ENCODE assay signal across 16 cellular contexts in genomic region chr9:37178742-37179141, GRCh38. TPM values are rescaled to one million over a fixed set of nuclear protein-coding genes. Genes with fewer than 3 reads are reported as not detected.
DNase-seq lines count a peak whose midpoint lies in the region; ATAC-seq, FAIRE-seq and TF ChIP-seq lines count a peak whose summit lies in the region.
"Had no signal": no experiment of that assay in that cellular context is flagged by ENCODE, and none has a peak within 500 bp of the region (broad histone marks: within the 10 kb centered on the region; RNA-seq: fewer than 3 reads in every experiment).

No MANE protein-coding gene starts in this region.

- peak; percentile 1 for DNase-seq in NCI-H1417 treated with DMSO at 0.1 percent for 48 hours (lab: John Stamatoyannopoulos, UW)
- no peak for DNase-seq in NCI-H1417 (lab: John Stamatoyannopoulos, UW)
- no peak for DNase-seq in Karpas-422
- no peak for DNase-seq in K562 (ENCODE audit: extremely low read depth in 1 of 4, low spot score in 3 of 4)
- no peak for DNase-seq in memory B cell (ENCODE audit: low spot score in 2 of 2)
- DNase-seq in endodermal cell = no peak
- DNase-seq in RPMI8226 = no peak
- DNase-seq in NCI-H2171 treated with DMSO at 0.1 percent for 48 hours (lab: John Stamatoyannopoulos, UW) = no peak
- DNase-seq: Calu3; CD8-positive, alpha-beta T cell; DND-41; EL; GOT3; H9 had no signal

- no peak overlapping the region for H3K4me3 Mint-ChIP-seq in memory B cell
- no peak overlapping the region for H3K4me3 Mint-ChIP-seq in endodermal cell
- H3K4me3 Mint-ChIP-seq: CD8-positive, alpha-beta T cell; H9 had no signal

- WGBS in K562 (ENCODE audit: insufficient coverage, low coverage, missing lambda C conversion rate) = 84% methylated on average over 2 of the region's 2 CpGs
- 86 to 93% methylated on average over 1 to 2 of the region's 2 CpGs for WGBS in endodermal cell (ENCODE audit: insufficient coverage in 1 of 2, insufficient read length in 1 of 2), 2 experiments

- no peak for ATAC-seq in K562
- no peak for ATAC-seq in memory B cell (ENCODE audit: low read depth)
- ATAC-seq: CD8-positive, alpha-beta T cell had no signal

- H3K27me3 ChIP-seq in Karpas-422 (ENCODE audit: low read length) (no peaks in the 10 kb centered on the region), K562 (ENCODE audit: control insufficient read depth in 2 of 2, insufficient read depth in 2 of 2, low read length in 2 of 2) (no peaks in the 10 kb centered on the region), endodermal cell (ENCODE audit: control insufficient read depth, insufficient read depth, low read length, poor library complexity, severe bottlenecking) (no peaks in the 10 kb centered on the region)
- H3K27me3 ChIP-seq: BLaER1 treated with 17β-estradiol and CSF1 and Interleukin-3, amounts not matched to agents 10 nM and 100 nM had no signal

- H3K4me2 ChIP-seq in Karpas-422 (ENCODE audit: low read depth, low read length, poor library complexity, severe bottlenecking) = no peak overlapping the region
- no peak overlapping the region for H3K4me2 ChIP-seq in K562 (ENCODE audit: insufficient read depth, low read length)

- H3K9me3 ChIP-seq in Karpas-422 (ENCODE audit: low read length) (no peaks in the 10 kb centered on the region), K562 (replicated peaks; ENCODE audit: control insufficient read depth, insufficient read depth, low read depth, low read length) (no peaks in the 10 kb centered on the region), endodermal cell (ENCODE audit: control insufficient read depth, low read length) (no peaks in the 10 kb centered on the region)

- H3K9me1 ChIP-seq in K562 (ENCODE audit: control insufficient read depth, insufficient read depth, low read length) = no peaks in the 10 kb centered on the region

- TF ChIP-seq EP300 in K562 (IDR thresholded peaks at IDR 0.05; ENCODE audit: low read length) = no peak

- no peaks in the 10 kb centered on the region for H3K9me2 ChIP-seq in Karpas-422 (replicated peaks; ENCODE audit: insufficient read depth, low read length)

- peak overlapping the region; percentile 24 for H3K27ac Mint-ChIP-seq in memory B cell
- H3K27ac Mint-ChIP-seq in endodermal cell = no peak overlapping the region
- H3K27ac Mint-ChIP-seq: CD8-positive, alpha-beta T cell had no signal

- no peak for FAIRE-seq in K562 (lab: Jason Lieb, UNC)

- POLR2A ChIA-PET in K562 (lab: Yijun Ruan, JAX) = no interaction called here

- CTCF ChIA-PET in K562 (lab: Yijun Ruan, JAX; ENCODE audit: low intra/inter-chr PET ratio) = no interaction called here

- H3K4me1 ChIP-seq in Karpas-422 (ENCODE audit: low read length) (peaks cover 23% of the 10 kb centered on the region), K562 (replicated peaks in 1 of 2; ENCODE audit: control insufficient read depth in 2 of 2, insufficient read depth in 2 of 2, low read length in 2 of 2) (no peaks in the 10 kb centered on the region), endodermal cell (ENCODE audit: control insufficient read depth, insufficient read depth, low read length) (peaks cover under 1% of the 10 kb centered on the region)

- H3K36me3 Mint-ChIP-seq in memory B cell (peaks cover 10% of the 10 kb centered on the region), endodermal cell (ENCODE audit: low read depth) (peaks cover 8% of the 10 kb centered on the region)

- TF ChIP-seq POLR2A in K562 (conservative IDR thresholded peaks at IDR 0.05) = no peak

- BruUV-seq in K562 (replicated peaks; lab: Mats Ljungman, UMichigan) = no TSS peak

- peaks cover 94% of the 10 kb centered on the region for H3K79me2 ChIP-seq in Karpas-422 (ENCODE audit: low read length)
- peaks cover 80% of the 10 kb centered on the region for H3K79me2 ChIP-seq in K562 (ENCODE audit: control insufficient read depth, insufficient read depth, low read length)

- H3K4me3 ChIP-seq in Karpas-422 (ENCODE audit: low read length) (no peak overlapping the region), K562 (no peak overlapping the region), endodermal cell (ENCODE audit: low read length) (no peak overlapping the region)
- H3K4me3 ChIP-seq: BLaER1 treated with 17β-estradiol and CSF1 and Interleukin-3, amounts not matched to agents 10 nM and 100 nM had no signal

- H3K27ac ChIP-seq in Karpas-422 (ENCODE audit: low read length) (peak overlapping the region; percentile 42), K562 (ENCODE audit: extremely low read depth, low read depth, low read length) (no peak overlapping the region), endodermal cell (ENCODE audit: low read depth, low read length) (no peak overlapping the region)
- H3K27ac ChIP-seq: 22Rv1 had no signal

- H4K20me1 ChIP-seq in Karpas-422 (ENCODE audit: insufficient read depth, low read depth, low read length) (no peaks in the 10 kb centered on the region), K562 (replicated peaks; ENCODE audit: control insufficient read depth, insufficient read depth, low read length) (no peaks in the 10 kb centered on the region)

- H2AFZ ChIP-seq in Karpas-422 (ENCODE audit: low read length) (no peak overlapping the region), K562 (ENCODE audit: low read depth, low read length) (no peak overlapping the region)

- H3K9ac ChIP-seq in Karpas-422 (ENCODE audit: low read length) (no peak overlapping the region), K562 (ENCODE audit: insufficient read depth in 1 of 2, low read depth in 2 of 2, low read length in 2 of 2) (no peak overlapping the region), endodermal cell (ENCODE audit: extremely low read depth, low read length, poor library complexity, severe bottlenecking) (no peak overlapping the region)
- H3K9ac ChIP-seq: BLaER1 treated with 17β-estradiol and CSF1 and Interleukin-3, amounts not matched to agents 10 nM and 100 nM had no signal

- H3K9me3 Mint-ChIP-seq in memory B cell = peaks cover 2% of the 10 kb centered on the region
- no peaks in the 10 kb centered on the region for H3K9me3 Mint-ChIP-seq in endodermal cell
- H3K9me3 Mint-ChIP-seq: H9 had no signal

- TF ChIP-seq CTCF in K562 (IDR thresholded peaks at IDR 0.05 in 2 of 3, conservative IDR thresholded peaks at IDR 0.05 in 1 of 3; ENCODE audit: insufficient read depth in 2 of 3, low read depth in 1 of 3, low read length in 3 of 3) = no peak
- TF ChIP-seq CTCF in endodermal cell (conservative IDR thresholded peaks at IDR 0.05) = no peak

- intact Hi-C loops in K562 (cut with micrococcal nuclease) = no loop called here

- in situ Hi-C loops in K562 (cut with MboI) = no loop called here

- TF ChIP-seq RAD21 in K562 (CRISPR knock-in tag; conservative IDR thresholded peaks at IDR 0.05 in 1 of 2, IDR thresholded peaks at IDR 0.05 in 1 of 2) = no peak

- no peaks in the 10 kb centered on the region for H3K27me3 Mint-ChIP-seq in memory B cell
- H3K27me3 Mint-ChIP-seq in endodermal cell (ENCODE audit: insufficient read depth) = no peaks in the 10 kb centered on the region

- H3K4me1 Mint-ChIP-seq in memory B cell (peaks cover 24% of the 10 kb centered on the region), endodermal cell (peaks cover 3% of the 10 kb centered on the region)

- H3K36me3 ChIP-seq in Karpas-422 (ENCODE audit: insufficient read depth, low read length) = peaks cover 22% of the 10 kb centered on the region
- peaks cover 44% of the 10 kb centered on the region for H3K36me3 ChIP-seq in K562 (ENCODE audit: control insufficient read depth, insufficient read depth, low read length)
- H3K36me3 ChIP-seq in endodermal cell (ENCODE audit: control insufficient read depth, insufficient read depth, low read length) = peaks cover 4% of the 10 kb centered on the region

TF ChIP-seq in K562, 482 proteins besides CTCF, POLR2A, EP300 and RAD21:
- TF ChIP-seq C11orf30 (IDR thresholded peaks at IDR 0.05; ENCODE audit: low read depth) (peak; percentile 88), ZNF316 (IDR thresholded peaks at IDR 0.05) (peak; percentile 93), MAFG (tag; conservative IDR thresholded peaks at IDR 0.05) (peak; percentile 71), ZNF184 (CRISPR knock-in tag; IDR thresholded peaks at IDR 0.05) (no peak)

RNA-seq across cellular contexts. Expression of gene ZCCHC7, which starts 58.4 kb away (rescaled TPM):
- 58.4 and 85.1 TPM in 2 replicates for total RNA-seq in Karpas-422 (2014; rRNA removed; shearing (Covaris generic); ENCODE audit: low replicate concordance)
- 44.6 and 234 TPM in 2 replicates for total RNA-seq in K562 (2011; cell fraction: chromatin; rRNA removed; ENCODE audit: low replicate concordance)
- total RNA-seq in K562 (2011; cell fraction: nucleolus; rRNA removed) = 17.3 and 22.4 TPM in 2 replicates
- total RNA-seq in K562 (2011; cell fraction: nucleoplasm; rRNA removed) = 50.5 and 58.9 TPM in 2 replicates
- total RNA-seq in K562 (2014; rRNA removed) = 38.4 and 41.9 TPM in 2 replicates
- total RNA-seq in K562 (2014; rRNA removed; fragmentation: Illumina TruSeq; extraction: Trizol) = 62.7 and 71.3 TPM in 2 replicates
- total RNA-seq in K562 (2015; rRNA removed; fragmentation: Illumina TruSeq; extraction: Trizol) = 41.8 and 45.7 TPM in 2 replicates
- 48.0 and 48.8 TPM in 2 replicates for total RNA-seq in K562 (2021)
- polyA plus RNA-seq in K562 (2011; rRNA removed) = 56.9 and 90.6 TPM in 2 replicates
- 35.0 and 54.6 TPM in 2 replicates for polyA plus RNA-seq in K562 (2011; cell fraction: cytosol; rRNA removed)
- polyA plus RNA-seq in K562 (2011; cell fraction: nucleus; rRNA removed) = 41.3 and 55.1 TPM in 2 replicates
- 35.9 and 44.3 TPM in 2 replicates for polyA plus RNA-seq in K562 (2012)
- 52.6 and 68.9 TPM in 2 replicates for polyA plus RNA-seq in K562 (2014; fragmentation: Illumina TruSeq; extraction: Trizol)
- 10 to 100 TPM; 46.7 to 63.9 TPM for polyA plus RNA-seq in K562 (2014; fragmentation: Nextera tagmentation; extraction: Ambion mirVana)
- 34.1 and 36.1 TPM in 2 replicates for polyA plus RNA-seq in K562 (2014; rRNA removed)
- polyA minus RNA-seq in K562 (2011; rRNA and poly(A)+ RNA removed) = 78.5 and 120 TPM in 2 replicates
- polyA minus RNA-seq in K562 (2011; cell fraction: cytosol; rRNA and poly(A)+ RNA removed) = 35.8 and 43.2 TPM in 2 replicates
- 40.1 and 81.5 TPM in 2 replicates for polyA minus RNA-seq in K562 (2011; cell fraction: nucleus; rRNA and poly(A)+ RNA removed)
- 10 to 100 TPM; 21.2 to 22.7 TPM for total RNA-seq in endodermal cell
- 21.0 TPM for polyA plus RNA-seq in endodermal cell (2013, experiment 1 of 2)
- polyA plus RNA-seq in endodermal cell (2013, experiment 2 of 2) = 20.0 TPM
